In genomic region chr10:47383254-47384147, GRCh38 we compare ENCODE assay signal across 8 cellular contexts. TPM values are rescaled to one million over a fixed set of nuclear protein-coding genes. Genes with fewer than 3 reads are reported as not detected.
DNase-seq lines count a peak whose midpoint lies in the region; ATAC-seq and TF ChIP-seq lines count a peak whose summit lies in the region.

No MANE protein-coding gene starts in this region.

- peak overlapping the region; percentile 88 for H3K4me3 ChIP-seq in OCI-LY3 (ENCODE audit: low read length)
- H3K4me3 ChIP-seq in esophagus (ENCODE audit: low read depth in 1 of 2, low read length in 2 of 2), result peak overlapping the region; percentile 62 to 70
- peak overlapping the region; percentile 96 for H3K4me3 ChIP-seq in ovary

- H3K27me3 Mint-ChIP-seq in activated naive CD4-positive, alpha-beta T cell treated with anti-CD3 and anti-CD28 coated beads for 36 hours (ENCODE audit: low read depth), result peaks cover 32% of the 10 kb centered on the region

- H3K4me3 Mint-ChIP-seq in activated naive CD4-positive, alpha-beta T cell treated with anti-CD3 and anti-CD28 coated beads for 36 hours, result peak overlapping the region; percentile 84

- H3K27ac Mint-ChIP-seq in activated naive CD4-positive, alpha-beta T cell treated with anti-CD3 and anti-CD28 coated beads for 36 hours, result no peak overlapping the region

- no peak overlapping the region for H2AFZ ChIP-seq in OCI-LY3 (ENCODE audit: low read depth, low read length)

- H3K36me3 Mint-ChIP-seq in activated naive CD4-positive, alpha-beta T cell treated with anti-CD3 and anti-CD28 coated beads for 36 hours (ENCODE audit: low read depth), result no peaks in the 10 kb centered on the region

- CTCF ChIA-PET in activated naive CD4-positive, alpha-beta T cell treated with anti-CD3 and anti-CD28 coated beads for 36 hours (lab: Charles Lee), result interaction anchor here (1.2 kb wide), 1 partner anchor 20 kb away, joined by 3 read pairs; no protein-coding TSS in a partner anchor

- no peak overlapping the region for H3K27ac ChIP-seq in OCI-LY3 (ENCODE audit: low read length)
- H3K27ac ChIP-seq in esophagus (ENCODE audit: low read depth in 2 of 2, low read length in 1 of 2), result no peak overlapping the region
- H3K27ac ChIP-seq in ovary, result no peak overlapping the region

- H3K36me3 ChIP-seq in OCI-LY3 (replicated peaks; ENCODE audit: low read depth, low read length) (no peaks in the 10 kb centered on the region), esophagus (ENCODE audit: control insufficient read depth in 2 of 2, insufficient read depth in 2 of 2, low read length in 1 of 2) (no peaks in the 10 kb centered on the region), ovary (no peaks in the 10 kb centered on the region)

- no peaks in the 10 kb centered on the region for H4K20me1 ChIP-seq in OCI-LY3 (ENCODE audit: insufficient read depth, low read length)

- H3K4me1 ChIP-seq in OCI-LY3 (ENCODE audit: low read length), result peaks cover 6% of the 10 kb centered on the region; the same call in 1 of the 2 replicates
- H3K4me1 ChIP-seq in esophagus (ENCODE audit: control insufficient read depth in 2 of 2, insufficient read depth in 2 of 2, low read length in 1 of 2), result no peaks in the 10 kb centered on the region
- H3K4me1 ChIP-seq in ovary (ENCODE audit: insufficient read depth), result no peaks in the 10 kb centered on the region

- peaks cover 3% of the 10 kb centered on the region for H3K9me3 Mint-ChIP-seq in activated naive CD4-positive, alpha-beta T cell treated with anti-CD3 and anti-CD28 coated beads for 36 hours

- no peak for ATAC-seq in GM19328 (IDR thresholded peaks at IDR 0.05; ENCODE audit: unreplicated experiment)

- no peak for TF ChIP-seq EP300 in ovary (IDR thresholded peaks at IDR 0.05)

- H3K4me1 Mint-ChIP-seq in activated naive CD4-positive, alpha-beta T cell treated with anti-CD3 and anti-CD28 coated beads for 36 hours (ENCODE audit: low read depth), result peaks cover 10% of the 10 kb centered on the region

- intact Hi-C loops in activated naive CD4-positive, alpha-beta T cell treated with anti-CD3 and anti-CD28 coated beads for 36 hours (cut with micrococcal nuclease), result loop anchor here (5.0 kb wide), 1 partner anchor 1116 kb away; no protein-coding TSS in a partner anchor
- intact Hi-C loops in ovary (cut with DNase I), result loop anchor here in 1 of 4 donors (10.0 kb wide), 1 partner anchor 1099 kb away; the partner anchor contains the start of gene ANTXRL

- no peak for TF ChIP-seq POLR2A in ovary (IDR thresholded peaks at IDR 0.05)

- no peak for DNase-seq in activated naive CD4-positive, alpha-beta T cell treated with anti-CD3 and anti-CD28 coated beads for 36 hours
- DNase-seq in activated naive CD4-positive, alpha-beta T cell (lab: John Stamatoyannopoulos, UW), result no peak
- DNase-seq in ovary, result peak in 1 of 5 donors; percentile 4
- DNase-seq in NCI-H446 (lab: John Stamatoyannopoulos, UW), result no peak
- DNase-seq in stimulated activated naive CD4-positive, alpha-beta T cell treated with Interleukin-2 at 50 U/mL for 16 hours (lab: John Stamatoyannopoulos, UW), result no peak

- 11% methylated on average over 9 of the region's 9 CpGs for WGBS in esophagus, 2 donors
- 7 to 14% (median 10%) methylated on average over 9 of the region's 9 CpGs for WGBS in ovary, 3 donors

- peak overlapping the region; percentile 92 for H3K4me2 ChIP-seq in OCI-LY3 (ENCODE audit: low read length)

- TF ChIP-seq CTCF in OCI-LY3 (IDR thresholded peaks at IDR 0.05; ENCODE audit: low read depth, low read length) (no peak), ovary (IDR thresholded peaks at IDR 0.05) (no peak)

- H3K27me3 ChIP-seq in OCI-LY3 (ENCODE audit: low read depth, low read length) (peaks cover 29% of the 10 kb centered on the region), esophagus (ENCODE audit: control insufficient read depth in 1 of 2, insufficient read depth in 2 of 2, low read length in 2 of 2) (no peaks in the 10 kb centered on the region), ovary (no peaks in the 10 kb centered on the region)

- peak overlapping the region; percentile 26; the same call in 1 of the 2 replicates for H3K9ac ChIP-seq in OCI-LY3 (ENCODE audit: low read length)

- no peaks in the 10 kb centered on the region for H3K79me2 ChIP-seq in OCI-LY3 (ENCODE audit: low read length)

- H3K9me3 ChIP-seq in OCI-LY3 (ENCODE audit: insufficient read depth, low read length), result no peaks in the 10 kb centered on the region
- H3K9me3 ChIP-seq in esophagus (ENCODE audit: control insufficient read depth in 2 of 2, insufficient read depth in 1 of 2, low read depth in 1 of 2, low read length in 1 of 2), result peaks cover 0 to 1% of the 10 kb centered on the region in 2 donors
- H3K9me3 ChIP-seq in ovary, result no peaks in the 10 kb centered on the region

RNA-seq across cellular contexts. Expression of gene ZNF488, which starts 0.6 kb away (rescaled TPM):
- total RNA-seq in activated naive CD4-positive, alpha-beta T cell treated with anti-CD3 and anti-CD28 coated beads for 36 hours, result under 1 TPM; 0.84 to 0.93 TPM
- under 1 TPM; 0.81 to 0.94 TPM for polyA plus RNA-seq in esophagus
- under 1 TPM; 0.15 to 0.57 (median 0.20) TPM for total RNA-seq in ovary
- under 1 TPM; 0.34 to 0.42 TPM for polyA plus RNA-seq in ovary

RNA-seq across cellular contexts. Expression of gene RBP3, which starts 35.3 kb away (rescaled TPM):
- total RNA-seq in activated naive CD4-positive, alpha-beta T cell treated with anti-CD3 and anti-CD28 coated beads for 36 hours, result not detected
- polyA plus RNA-seq in esophagus, result not detected
- not detected for total RNA-seq in ovary
- not detected for polyA plus RNA-seq in ovary
